13 cellular contexts compared by ENCODE assay signal in the genomic region with DNA sequence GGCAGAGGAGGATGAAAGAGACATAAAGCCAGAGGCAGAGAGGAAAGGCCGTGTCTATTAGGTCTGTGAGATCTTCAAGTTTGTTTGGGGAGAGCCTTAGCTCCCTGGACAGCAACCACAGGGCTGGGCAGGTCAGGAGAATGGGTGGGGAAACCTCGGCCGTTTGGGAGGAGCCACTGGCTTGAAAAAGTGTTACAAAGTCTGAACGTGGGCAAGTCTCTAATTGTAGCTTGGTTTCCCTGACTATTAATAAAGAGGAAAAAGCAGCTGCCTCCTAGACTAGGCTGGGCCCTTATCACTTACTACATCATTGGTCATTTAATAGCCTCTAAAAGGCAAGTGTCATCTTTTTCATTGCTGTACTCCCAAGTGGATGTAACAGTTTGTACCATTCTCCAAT. TPM values are rescaled to one million over a fixed set of nuclear protein-coding genes. Genes with fewer than 3 reads are reported as not detected.
A peak's percentile ranks its signal among the peaks of the same experiment; 100 is the strongest.
DNase-seq lines count a peak whose midpoint lies in the region; TF ChIP-seq lines count a peak whose summit lies in the region.
"Had no signal": no experiment of that assay in that cellular context is flagged by ENCODE, and none has a peak within 500 bp of the region (broad histone marks: within the 10 kb centered on the region; RNA-seq: fewer than 3 reads in every experiment).

A gene (minus strand): TSS at position 83 of the 400 bp plus-strand sequence. CDS start 145 bp downstream, outside the sequence.

- peak within 1 kb of the TSS; percentile 75 for H3K27ac Mint-ChIP-seq in activated T-cell treated with anti-CD3 and anti-CD28 coated beads, Interleukin-2, amount 50 U/mL, for 24 hours
- peak within 1 kb of the TSS; percentile 44 for H3K27ac Mint-ChIP-seq in mesothelial cell of epicardium

- TF ChIP-seq POLR2A in breast epithelium (IDR thresholded peaks at IDR 0.05) = no peak

- peak within 1 kb of the TSS; percentile 19 to 60 (median 20) for H3K4me3 ChIP-seq in breast epithelium
- H3K4me3 ChIP-seq in thymus (ENCODE audit: low read length) = no peak within 1 kb of the TSS

- H3K9me3 ChIP-seq in breast epithelium (no peaks in the 10 kb centered on the region), thymus (ENCODE audit: control insufficient read depth) (no peaks in the 10 kb centered on the region)

- DNase-seq in activated T-cell treated with anti-CD3 and anti-CD28 coated beads, Interleukin-2, amount 50 U/mL, for 24 hours = no peak
- no peak for DNase-seq in activated T-cell treated with anti-CD3 and anti-CD28 coated beads, Interleukin-2, amount 50 U/mL, for 48 hours
- DNase-seq in breast epithelium (ENCODE audit: low spot score in 2 of 2) (no peak), mesothelial cell of epicardium (ENCODE audit: low spot score in 2 of 2, unreplicated experiment in 2 of 2) (no peak), midbrain (lab: John Stamatoyannopoulos, UW) (no peak), NCI-H2171 (lab: John Stamatoyannopoulos, UW) (no peak)
- DNase-seq in stimulated activated CD4-positive, alpha-beta T cell treated with anti-CD3 and anti-CD28 coated beads, Interleukin-12 subunit alpha, Interleukin-12 subunit beta, amount 100 ng/mL, for 4 hours = no peak
- DNase-seq: aorta, EL, erythroblast, NCI-H187, T-helper 1 cell had no signal

- H3K27ac ChIP-seq in breast epithelium (peak within 1 kb of the TSS in 1 of 2 donors; percentile 69), thymus (ENCODE audit: low read depth) (peak within 1 kb of the TSS; percentile 27)

- H3K4me1 Mint-ChIP-seq in activated T-cell treated with anti-CD3 and anti-CD28 coated beads, Interleukin-2, amount 50 U/mL, for 24 hours (ENCODE audit: low read depth) = no peaks in the 10 kb centered on the region
- no peaks in the 10 kb centered on the region for H3K4me1 Mint-ChIP-seq in mesothelial cell of epicardium

- TF ChIP-seq CTCF in breast epithelium (IDR thresholded peaks at IDR 0.05) = no peak
- no peak for TF ChIP-seq CTCF in mesothelial cell of epicardium (IDR thresholded peaks at IDR 0.05; ENCODE audit: unreplicated experiment)

- H3K27me3 Mint-ChIP-seq in activated T-cell treated with anti-CD3 and anti-CD28 coated beads, Interleukin-2, amount 50 U/mL, for 24 hours = no peaks in the 10 kb centered on the region
- no peaks in the 10 kb centered on the region for H3K27me3 Mint-ChIP-seq in mesothelial cell of epicardium (ENCODE audit: low read depth)

- intact Hi-C loops in breast epithelium (cut with DNase I; ENCODE audit: low total_unique reads) = no loop called here

- H3K36me3 ChIP-seq in breast epithelium (peaks cover 8% of the 10 kb centered on the region), thymus (ENCODE audit: control insufficient read depth, insufficient read depth) (peaks cover 67% of the 10 kb centered on the region)

- no peaks in the 10 kb centered on the region for H3K9me3 Mint-ChIP-seq in activated T-cell treated with anti-CD3 and anti-CD28 coated beads, Interleukin-2, amount 50 U/mL, for 24 hours
- no peaks in the 10 kb centered on the region for H3K9me3 Mint-ChIP-seq in mesothelial cell of epicardium

- H3K36me3 Mint-ChIP-seq in activated T-cell treated with anti-CD3 and anti-CD28 coated beads, Interleukin-2, amount 50 U/mL, for 24 hours (ENCODE audit: low read depth) = peaks cover 80% of the 10 kb centered on the region
- peaks cover 30% of the 10 kb centered on the region for H3K36me3 Mint-ChIP-seq in mesothelial cell of epicardium

- H3K27me3 ChIP-seq in breast epithelium (no peaks in the 10 kb centered on the region), thymus (ENCODE audit: control insufficient read depth, insufficient read depth) (no peaks in the 10 kb centered on the region)

- 64% methylated on average over 4 of the region's 4 CpGs for WGBS in thymus

- H3K4me1 ChIP-seq in breast epithelium (no peaks in the 10 kb centered on the region), thymus (ENCODE audit: control insufficient read depth, insufficient read depth, low read length) (no peaks in the 10 kb centered on the region)

- H3K4me3 Mint-ChIP-seq in activated T-cell treated with anti-CD3 and anti-CD28 coated beads, Interleukin-2, amount 50 U/mL, for 24 hours = no peak within 1 kb of the TSS
- no peak within 1 kb of the TSS for H3K4me3 Mint-ChIP-seq in mesothelial cell of epicardium

RNA-seq across cellular contexts. Expression of the gene that starts here (rescaled TPM):
- total RNA-seq in breast epithelium (1 to 10 TPM; 2.3 to 5.7 (median 4.5) TPM), mesothelial cell of epicardium (4.5 to 5.6 TPM (median 5.6 TPM) in 3 replicates)
- polyA plus RNA-seq in thymus = 3.4 TPM
